In the genomic region with DNA sequence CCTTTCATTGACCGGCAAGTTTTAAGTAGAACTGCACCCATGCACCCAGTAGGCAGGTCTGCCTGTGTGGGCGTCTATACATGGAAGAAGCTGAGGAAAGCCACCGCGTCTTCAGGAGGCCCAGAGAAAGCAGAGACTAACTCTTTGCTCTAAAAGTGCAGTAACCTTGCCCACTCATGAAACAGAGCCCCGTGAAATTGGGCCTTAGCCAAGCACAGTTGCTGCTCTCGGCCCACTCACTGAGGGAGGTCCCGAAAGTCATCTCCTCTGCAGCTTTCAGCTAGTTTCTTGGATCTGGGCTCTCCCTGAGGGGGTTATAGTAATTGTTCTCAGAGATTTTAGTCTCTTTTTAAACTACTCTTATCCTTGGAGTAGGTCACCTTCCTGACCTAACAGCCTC, we compare ENCODE assay signal across 15 cellular contexts.
DNase-seq lines count a peak whose midpoint lies in the region; ATAC-seq, FAIRE-seq and TF ChIP-seq lines count a peak whose summit lies in the region.
"Had no signal": no experiment of that assay in that cellular context is flagged by ENCODE, and none has a peak within 500 bp of the region (broad histone marks: within the 10 kb centered on the region; RNA-seq: fewer than 3 reads in every experiment).

No MANE protein-coding gene starts in this region.

- H3K27ac Mint-ChIP-seq in MCF 10A (ENCODE audit: low read depth, unreplicated experiment), result peak overlapping the region; percentile 73
- no peak overlapping the region for H3K27ac Mint-ChIP-seq in activated naive CD4-positive, alpha-beta T cell treated with anti-CD3 and anti-CD28 coated beads for 36 hours

- FAIRE-seq in K562 (lab: Jason Lieb, UNC), result no peak

- H3K27ac ChIP-seq in breast epithelium, result peak overlapping the region in 1 of 2 donors; percentile 9
- H3K27ac ChIP-seq in K562 (ENCODE audit: extremely low read depth, low read depth, low read length), result no peak overlapping the region
- no peak overlapping the region for H3K27ac ChIP-seq in mesenchymal stem cell (ENCODE audit: low read length, poor library complexity, severe bottlenecking)
- H3K27ac ChIP-seq in thyroid gland, result no peak overlapping the region
- H3K27ac ChIP-seq: BLaER1 had no signal

- H2BK120ac ChIP-seq in mesenchymal stem cell (ENCODE audit: low read depth, low read length), result no peak overlapping the region

- DNase-seq in MCF 10A (ENCODE audit: unreplicated experiment) (no peak), breast epithelium (ENCODE audit: low spot score in 2 of 2) (no peak), K562 (ENCODE audit: extremely low read depth in 1 of 4, low spot score in 3 of 4) (no peak), mesenchymal stem cell (no peak), thyroid gland (peak; percentile 53 to 61), HK-2 (ENCODE audit: unreplicated experiment) (no peak)
- no peak for DNase-seq in activated naive CD4-positive, alpha-beta T cell treated with anti-CD3 and anti-CD28 coated beads for 36 hours
- no peak for DNase-seq in stimulated activated CD4-positive, alpha-beta T cell treated with anti-CD3 and anti-CD28 coated beads, Interleukin-4, amount 100 ng/mL, for 1 hour
- DNase-seq: 8988T, AML-193, DMS79, GOT3, H9 had no signal

- in situ Hi-C loops in K562 (cut with MboI), result no loop called here

- BruUV-seq in MCF 10A (replicated peaks; lab: Mats Ljungman, UMichigan) (no TSS peak), K562 (replicated peaks; lab: Mats Ljungman, UMichigan) (no TSS peak)

- H3K27me3 ChIP-seq in breast epithelium (no peaks in the 10 kb centered on the region), K562 (ENCODE audit: control insufficient read depth in 2 of 2, insufficient read depth in 2 of 2, low read length in 2 of 2) (no peaks in the 10 kb centered on the region), mesenchymal stem cell (ENCODE audit: control insufficient read depth in 1 of 2, insufficient read depth in 1 of 2, low read length in 2 of 2) (no peaks in the 10 kb centered on the region), thyroid gland (no peaks in the 10 kb centered on the region)
- H3K27me3 ChIP-seq: BLaER1 had no signal

- no peak for TF ChIP-seq EP300 in K562 (IDR thresholded peaks at IDR 0.05; ENCODE audit: low read length)

- TF ChIP-seq POLR2A in breast epithelium (IDR thresholded peaks at IDR 0.05) (no peak), K562 (conservative IDR thresholded peaks at IDR 0.05) (no peak), thyroid gland (IDR thresholded peaks at IDR 0.05) (no peak)

- POLR2A ChIA-PET in MCF 10A (lab: Yijun Ruan, JAX), result no interaction called here
- POLR2A ChIA-PET in K562 (lab: Yijun Ruan, JAX), result interaction anchor here (1.4 to 2.0 kb wide), 2 partner anchors 11 to 143 kb away, joined by 4 to 5 read pairs; no protein-coding TSS in a partner anchor

- H3K9me3 Mint-ChIP-seq in MCF 10A (ENCODE audit: unreplicated experiment), result no peaks in the 10 kb centered on the region
- H3K9me3 Mint-ChIP-seq in activated naive CD4-positive, alpha-beta T cell treated with anti-CD3 and anti-CD28 coated beads for 36 hours, result no peaks in the 10 kb centered on the region
- H3K9me3 Mint-ChIP-seq: H9 had no signal

- no peak overlapping the region for H2BK5ac ChIP-seq in mesenchymal stem cell (ENCODE audit: low read depth, low read length, poor library complexity, severe bottlenecking)

- 88% methylated on average over 7 of the region's 7 CpGs for WGBS in K562 (ENCODE audit: insufficient coverage, low coverage, missing lambda C conversion rate)
- 100% methylated on average over 6 of the region's 7 CpGs for WGBS in mesenchymal stem cell
- WGBS in thyroid gland, 2 donors, result 51 to 59% methylated on average over 7 of the region's 7 CpGs

- peaks cover 5% of the 10 kb centered on the region for H3K4me1 Mint-ChIP-seq in MCF 10A (ENCODE audit: insufficient read depth, unreplicated experiment)
- H3K4me1 Mint-ChIP-seq in activated naive CD4-positive, alpha-beta T cell treated with anti-CD3 and anti-CD28 coated beads for 36 hours (ENCODE audit: low read depth), result peaks cover 21% of the 10 kb centered on the region

- CTCF ChIA-PET in MCF 10A (lab: Yijun Ruan, JAX) (interaction anchor here (0.7 kb wide), 2 partner anchors 11 to 23 kb away, joined by 4 to 6 read pairs; no protein-coding TSS in a partner anchor), K562 (lab: Yijun Ruan, JAX; ENCODE audit: low intra/inter-chr PET ratio) (no interaction called here)
- CTCF ChIA-PET in activated naive CD4-positive, alpha-beta T cell treated with anti-CD3 and anti-CD28 coated beads for 36 hours (lab: Charles Lee), result interaction anchor here (1.2 kb wide), 1 partner anchor 15 kb away, joined by 4 read pairs; no protein-coding TSS in a partner anchor

- no peaks in the 10 kb centered on the region for H4K20me1 ChIP-seq in K562 (replicated peaks; ENCODE audit: control insufficient read depth, insufficient read depth, low read length)
- H4K20me1 ChIP-seq: BLaER1 had no signal

- TF ChIP-seq CTCF in MCF 10A (IDR thresholded peaks at IDR 0.05; ENCODE audit: unreplicated experiment), result no peak
- TF ChIP-seq CTCF in breast epithelium (IDR thresholded peaks at IDR 0.05), result no peak
- TF ChIP-seq CTCF in K562 (IDR thresholded peaks at IDR 0.05 in 2 of 3, conservative IDR thresholded peaks at IDR 0.05 in 1 of 3; ENCODE audit: insufficient read depth in 2 of 3, low read depth in 1 of 3, low read length in 3 of 3), result no peak
- TF ChIP-seq CTCF in thyroid gland (IDR thresholded peaks at IDR 0.05), result no peak

- H2AFZ ChIP-seq in K562 (ENCODE audit: low read depth, low read length), result no peak overlapping the region
- H2AFZ ChIP-seq in mesenchymal stem cell (ENCODE audit: low read depth, low read length), result no peak overlapping the region

- no peak overlapping the region for H3K4ac ChIP-seq in mesenchymal stem cell (ENCODE audit: low read depth in 1 of 2, low read length in 2 of 2)

- intact Hi-C loops in MCF 10A (cut with micrococcal nuclease), result no loop called here
- intact Hi-C loops in breast epithelium (cut with DNase I; ENCODE audit: low total_unique reads), result no loop called here
- intact Hi-C loops in K562 (cut with micrococcal nuclease), result no loop called here
- intact Hi-C loops in thyroid gland (cut with DNase I), result no loop called here
- intact Hi-C loops in activated naive CD4-positive, alpha-beta T cell treated with anti-CD3 and anti-CD28 coated beads for 36 hours (cut with micrococcal nuclease), result no loop called here

- H3K9ac ChIP-seq in K562 (ENCODE audit: insufficient read depth in 1 of 2, low read depth in 2 of 2, low read length in 2 of 2) (no peak overlapping the region; a peak in 1 of 4 replicates), mesenchymal stem cell (ENCODE audit: low read length) (peak overlapping the region; percentile 10)
- H3K9ac ChIP-seq: BLaER1 had no signal

- H3K79me2 ChIP-seq in K562 (ENCODE audit: control insufficient read depth, insufficient read depth, low read length), result no peaks in the 10 kb centered on the region

- peaks cover 9% of the 10 kb centered on the region for H3K36me3 ChIP-seq in breast epithelium
- peaks cover 85% of the 10 kb centered on the region for H3K36me3 ChIP-seq in K562 (ENCODE audit: control insufficient read depth, insufficient read depth, low read length)
- peaks cover 29 to 100% of the 10 kb centered on the region in 2 experiments for H3K36me3 ChIP-seq in mesenchymal stem cell (ENCODE audit: control insufficient read depth in 1 of 2, insufficient read depth in 2 of 2, low read depth in 1 of 2, low read length in 2 of 2)
- H3K36me3 ChIP-seq in thyroid gland, result peaks cover 0 to 15% of the 10 kb centered on the region in 2 donors
- H3K36me3 ChIP-seq: BLaER1 had no signal

- H3K9me1 ChIP-seq in K562 (ENCODE audit: control insufficient read depth, insufficient read depth, low read length), result no peaks in the 10 kb centered on the region

- no peak overlapping the region for H3K23ac ChIP-seq in mesenchymal stem cell (ENCODE audit: low read length in 2 of 2)

- no peak overlapping the region for H2BK15ac ChIP-seq in mesenchymal stem cell (ENCODE audit: low read depth, poor library complexity, severe bottlenecking)

- H3K4me1 ChIP-seq in breast epithelium (no peaks in the 10 kb centered on the region), K562 (replicated peaks in 1 of 2; ENCODE audit: control insufficient read depth in 2 of 2, insufficient read depth in 2 of 2, low read length in 2 of 2) (peaks cover 0 to 15% of the 10 kb centered on the region in 2 experiments; a peak in 2 of 5 replicates), mesenchymal stem cell (ENCODE audit: control insufficient read depth, insufficient read depth, low read depth, low read length) (peaks cover 5% of the 10 kb centered on the region), thyroid gland (peaks cover 0 to 31% of the 10 kb centered on the region in 2 donors)
- H3K4me1 ChIP-seq: BLaER1 had no signal

- no peak overlapping the region for H4K91ac ChIP-seq in mesenchymal stem cell (ENCODE audit: low read length)

- H3K4me2 ChIP-seq in K562 (ENCODE audit: insufficient read depth, low read length) (no peak overlapping the region), mesenchymal stem cell (ENCODE audit: low read length, poor library complexity, severe bottlenecking) (no peak overlapping the region)
- H3K4me2 ChIP-seq: BLaER1 had no signal

- no peak overlapping the region for H4K8ac ChIP-seq in mesenchymal stem cell (ENCODE audit: low read length)

- H3K4me3 ChIP-seq in breast epithelium (no peak overlapping the region), K562 (no peak overlapping the region), mesenchymal stem cell (ENCODE audit: insufficient read depth in 1 of 2, low read depth in 1 of 2, low read length in 2 of 2) (no peak overlapping the region), thyroid gland (replicated peaks in 1 of 3) (no peak overlapping the region)
- H3K4me3 ChIP-seq: BLaER1, GM12878 had no signal

- peaks cover 30% of the 10 kb centered on the region for H3K79me1 ChIP-seq in mesenchymal stem cell (replicated peaks; ENCODE audit: low read length, poor library complexity, severe bottlenecking)

- H2AK5ac ChIP-seq in mesenchymal stem cell (ENCODE audit: low read length, severe bottlenecking), result no peak overlapping the region

- H3K36me3 Mint-ChIP-seq in MCF 10A (ENCODE audit: insufficient read depth, unreplicated experiment), result peaks cover 82% of the 10 kb centered on the region
- H3K36me3 Mint-ChIP-seq in activated naive CD4-positive, alpha-beta T cell treated with anti-CD3 and anti-CD28 coated beads for 36 hours (ENCODE audit: low read depth), result peaks cover 44% of the 10 kb centered on the region

- H3K14ac ChIP-seq in mesenchymal stem cell (ENCODE audit: low read length in 2 of 2), result no peak overlapping the region

- no peak overlapping the region for H2BK12ac ChIP-seq in mesenchymal stem cell (ENCODE audit: low read length in 2 of 2)

- ATAC-seq in K562, result no peak

- no peak for TF ChIP-seq RAD21 in K562 (CRISPR knock-in tag; conservative IDR thresholded peaks at IDR 0.05 in 1 of 2, IDR thresholded peaks at IDR 0.05 in 1 of 2)

- no peaks in the 10 kb centered on the region for H3K9me3 ChIP-seq in breast epithelium
- no peaks in the 10 kb centered on the region for H3K9me3 ChIP-seq in K562 (replicated peaks; ENCODE audit: control insufficient read depth, insufficient read depth, low read depth, low read length)
- H3K9me3 ChIP-seq in mesenchymal stem cell (ENCODE audit: control insufficient read depth, low read length), result no peaks in the 10 kb centered on the region
- H3K9me3 ChIP-seq in thyroid gland, result no peaks in the 10 kb centered on the region
- H3K9me3 ChIP-seq: BLaER1 had no signal

- H3K27me3 Mint-ChIP-seq in MCF 10A (ENCODE audit: insufficient read depth, unreplicated experiment), result no peaks in the 10 kb centered on the region
- H3K27me3 Mint-ChIP-seq in activated naive CD4-positive, alpha-beta T cell treated with anti-CD3 and anti-CD28 coated beads for 36 hours (ENCODE audit: low read depth), result no peaks in the 10 kb centered on the region

- no peak overlapping the region for H3K18ac ChIP-seq in mesenchymal stem cell (ENCODE audit: low read depth in 1 of 2, low read length in 2 of 2)

- H3K4me3 Mint-ChIP-seq in MCF 10A (ENCODE audit: unreplicated experiment), result no peak overlapping the region
- H3K4me3 Mint-ChIP-seq in activated naive CD4-positive, alpha-beta T cell treated with anti-CD3 and anti-CD28 coated beads for 36 hours, result no peak overlapping the region
- H3K4me3 Mint-ChIP-seq: H9 had no signal

Comparison
In these comparisons a context has a peak if more than half of its experiments do, and no peak if none do; other contexts are left out.
1. DNase-seq: peak in thyroid gland (2 of 2); none in MCF 10A (single experiment), breast epithelium (0 of 2), K562 (0 of 4), mesenchymal stem cell (single experiment), activated naive CD4-positive, alpha-beta T cell treated with anti-CD3 and anti-CD28 coated beads for 36 hours (single experiment), stimulated activated CD4-positive, alpha-beta T cell treated with anti-CD3 and anti-CD28 coated beads, Interleukin-4, amount 100 ng/mL, for 1 hour (single experiment) and HK-2 (single experiment).